Comparison of ENCODE assay signal across 8 cellular contexts in genomic region chr9:72271617-72272478, GRCh38.
DNase-seq lines count a peak whose midpoint lies in the region; ATAC-seq and TF ChIP-seq lines count a peak whose summit lies in the region.

No MANE protein-coding gene starts in this region.

- no peak for TF ChIP-seq POLR2A in vagina (IDR thresholded peaks at IDR 0.05)

- TF ChIP-seq CTCF in epithelial cell of proximal tubule (conservative IDR thresholded peaks at IDR 0.05; ENCODE audit: low read depth, low read length) = peak; percentile 94
- TF ChIP-seq CTCF in vagina (IDR thresholded peaks at IDR 0.05) = peak; percentile 67 to 79 (median 77)

- no peak overlapping the region for H3K27ac Mint-ChIP-seq in naive B cell

- no peaks in the 10 kb centered on the region for H3K9me2 ChIP-seq in GM23248 (ENCODE audit: insufficient read depth)

- no peak overlapping the region for H3K9ac ChIP-seq in GM23248

- H3K4me2 ChIP-seq in GM23248 (ENCODE audit: unreplicated experiment) = no peak overlapping the region

- H3K4me1 ChIP-seq in GM23248 (ENCODE audit: insufficient read depth) (no peaks in the 10 kb centered on the region), vagina (peaks cover 5% of the 10 kb centered on the region)

- H3K4me3 ChIP-seq in GM23248 (no peak overlapping the region), epithelial cell of proximal tubule (ENCODE audit: low read depth, low read length) (no peak overlapping the region), vagina (no peak overlapping the region)

- WGBS in GM23248 (ENCODE audit: low coverage in 1 of 2, low lambda C conversion rate in 2 of 2, missing lambda C conversion rate in 2 of 2), 2 experiments = 36% methylated on average over 9 of the region's 9 CpGs

- H3K36me3 Mint-ChIP-seq in naive B cell = no peaks in the 10 kb centered on the region

- H4K20me1 ChIP-seq in GM23248 (ENCODE audit: insufficient read depth) = no peaks in the 10 kb centered on the region

- H3K27me3 ChIP-seq in GM23248 (replicated peaks; ENCODE audit: insufficient read depth) (peaks cover 7% of the 10 kb centered on the region), vagina (no peaks in the 10 kb centered on the region)

- H2AFZ ChIP-seq in GM23248 = no peak overlapping the region

- H3K36me3 ChIP-seq in GM23248 (ENCODE audit: low read depth) (no peaks in the 10 kb centered on the region), vagina (no peaks in the 10 kb centered on the region)

- H3K9me3 Mint-ChIP-seq in naive B cell = no peaks in the 10 kb centered on the region

- no peaks in the 10 kb centered on the region for H3K9me3 ChIP-seq in GM23248 (ENCODE audit: low read depth)
- H3K9me3 ChIP-seq in vagina = no peaks in the 10 kb centered on the region

- H3F3A ChIP-seq in GM23248 (ENCODE audit: insufficient read depth) = no peaks in the 10 kb centered on the region

- intact Hi-C loops in vagina (cut with DNase I) = loop anchor here (10.0 kb wide), 1 partner anchor 227 kb away; no protein-coding TSS in a partner anchor

- no peak overlapping the region for H3K4me3 Mint-ChIP-seq in naive B cell

- no peaks in the 10 kb centered on the region for H3K4me1 Mint-ChIP-seq in naive B cell

- no peak overlapping the region for H3K27ac ChIP-seq in GM23248
- no peak overlapping the region for H3K27ac ChIP-seq in vagina

- ATAC-seq in naive B cell (ENCODE audit: low read depth in 2 of 2) = peak in 1 of 2 donors; percentile 56

- DNase-seq in SIG-M5 treated with dmso at 0.1 percent for 504 hours (lab: John Stamatoyannopoulos, UW; ENCODE audit: unreplicated experiment) (peak; percentile 44), SIG-M5 (lab: John Stamatoyannopoulos, UW) (no peak), GM23248 (peak; percentile 67), NCI-H128 (lab: John Stamatoyannopoulos, UW; ENCODE audit: unreplicated experiment) (peak; percentile 14), epithelial cell of proximal tubule (ENCODE audit: low read depth) (no peak), naive B cell (peak; percentile 21), vagina (ENCODE audit: extremely low spot score in 2 of 2) (no peak)
- peak; percentile 35 to 60 for DNase-seq in activated CD4-positive, alpha-beta T cell treated with anti-CD3 and anti-CD28 coated beads for 4 hours

- peaks cover 4 to 17% (median 7%) of the 10 kb centered on the region in 3 donors for H3K27me3 Mint-ChIP-seq in naive B cell

- in situ Hi-C loops in GM23248 (cut with MboI) = loop anchor here (5.0 to 25.0 kb wide), 2 partner anchors 230 to 460 kb away; no protein-coding TSS in a partner anchor

- no peaks in the 10 kb centered on the region for H3K79me2 ChIP-seq in GM23248 (ENCODE audit: insufficient read depth)

Comparison
In these comparisons a context has a peak if more than half of its experiments do, and no peak if none do; other contexts are left out.
1. DNase-seq: peak in SIG-M5 treated with dmso at 0.1 percent for 504 hours (single experiment), GM23248 (single experiment), NCI-H128 (single experiment), activated CD4-positive, alpha-beta T cell treated with anti-CD3 and anti-CD28 coated beads for 4 hours (2 of 2) and naive B cell (single experiment); none in SIG-M5 (single experiment), epithelial cell of proximal tubule (single experiment) and vagina (0 of 2).